8 cellular contexts compared by ENCODE assay signal in the genomic region with DNA sequence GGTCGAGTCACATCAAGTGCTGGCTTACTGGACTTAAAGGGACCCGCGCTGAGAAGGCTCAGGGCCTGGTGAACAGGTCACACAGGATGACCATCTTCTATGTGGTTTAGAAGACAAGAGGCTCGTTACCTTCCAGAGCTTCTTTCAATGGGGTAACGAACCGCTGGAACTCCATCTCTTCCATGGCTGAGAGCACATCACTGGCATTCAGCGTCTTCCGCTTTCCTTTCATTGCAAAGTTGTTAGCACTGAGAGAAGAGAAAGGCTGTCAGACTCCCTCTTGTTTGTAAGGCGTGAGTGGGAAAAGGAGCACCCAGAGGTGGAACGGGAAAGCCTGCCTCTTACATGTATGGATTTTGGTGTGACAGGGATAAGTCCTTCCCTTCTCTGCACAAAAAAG. TPM values are rescaled to one million over a fixed set of nuclear protein-coding genes. Genes with fewer than 3 reads are reported as not detected.
DNase-seq lines count a peak whose midpoint lies in the region; ATAC-seq and TF ChIP-seq lines count a peak whose summit lies in the region.

No MANE protein-coding gene starts in this region.

- H3K4me3 ChIP-seq in AG04450 (ENCODE audit: low read depth, low read length): peak overlapping the region; percentile 97
- no peak overlapping the region for H3K4me3 ChIP-seq in KMS-11 (IDR thresholded peaks at IDR 0.05; ENCODE audit: insufficient read depth, low read depth, low read length)
- peak overlapping the region; percentile 97 to 99 for H3K4me3 ChIP-seq in muscle layer of duodenum (ENCODE audit: low read depth in 1 of 2, low read length in 2 of 2)

- CTCF ChIA-PET in AG04450 (lab: Charles Lee): interaction anchor here (0.8 to 5.8 kb wide), 8 partner anchors 8 to 246 kb away, joined by 3 to 40 read pairs (median 4); partner anchors contain the start of genes ALAD, CDC26 and PRPF4

- H3K27me3 Mint-ChIP-seq in chondrocyte (ENCODE audit: low read depth): no peaks in the 10 kb centered on the region

- H3K79me2 ChIP-seq in KMS-11 (ENCODE audit: insufficient read depth, low read depth): peaks cover 20% of the 10 kb centered on the region

- TF ChIP-seq CTCF in AG04450 (IDR thresholded peaks at IDR 0.05; ENCODE audit: low read depth, low read length) (no peak), KMS-11 (conservative IDR thresholded peaks at IDR 0.05; ENCODE audit: low read depth, low read length) (no peak), chondrocyte (IDR thresholded peaks at IDR 0.05) (no peak)

- peak overlapping the region; percentile 94 for H3K4me3 Mint-ChIP-seq in chondrocyte (ENCODE audit: unreplicated experiment)

- peaks cover 7% of the 10 kb centered on the region for H3K36me3 Mint-ChIP-seq in chondrocyte (ENCODE audit: low read depth)

- H3K4me1 Mint-ChIP-seq in chondrocyte (ENCODE audit: low read depth): peaks cover 17% of the 10 kb centered on the region

- no peak for DNase-seq in AG04450 (ENCODE audit: low read depth, low spot score)
- DNase-seq in chondrocyte (ENCODE audit: low spot score): no peak
- DNase-seq in stimulated activated CD4-positive, alpha-beta T cell treated with anti-CD3 and anti-CD28 coated beads, Interleukin-4, amount 100 ng/mL, for 24 hours: no peak
- no peak for DNase-seq in COLO829 (ENCODE audit: low spot score)

- H3K9me3 ChIP-seq in AG04450 (ENCODE audit: control insufficient read depth, insufficient read depth, low read length) (no peaks in the 10 kb centered on the region; the same call in 1 of the 2 replicates), muscle layer of duodenum (ENCODE audit: control insufficient read depth in 1 of 2, low read length in 2 of 2) (no peaks in the 10 kb centered on the region)

- H3K27ac Mint-ChIP-seq in chondrocyte (ENCODE audit: unreplicated experiment): peak overlapping the region; percentile 99

- peak overlapping the region; percentile 97 for H3K4me2 ChIP-seq in KMS-11

- H3K4me1 ChIP-seq in KMS-11 (ENCODE audit: low read depth, poor library complexity, severe bottlenecking) (peaks cover 37% of the 10 kb centered on the region), muscle layer of duodenum (ENCODE audit: control insufficient read depth in 1 of 2, insufficient read depth in 2 of 2, low read length in 2 of 2) (peaks cover 4 to 21% of the 10 kb centered on the region in 2 donors)

- ATAC-seq in HG02571 (IDR thresholded peaks at IDR 0.05; ENCODE audit: unreplicated experiment) (no peak), HG02970 (IDR thresholded peaks at IDR 0.05; ENCODE audit: low FRiP score, unreplicated experiment) (no peak)

- H3K9ac ChIP-seq in KMS-11: peak overlapping the region; percentile 98

- POLR2A ChIA-PET in AG04450 (lab: Yijun Ruan, JAX): interaction anchor here (0.9 to 2.5 kb wide), 15 partner anchors 10 to 266 kb away, joined by 3 to 19 read pairs (median 4); partner anchors contain the start of genes ALAD, CDC26, FKBP15 and HDHD3

- H3K36me3 ChIP-seq in KMS-11 (ENCODE audit: insufficient read depth) (peaks cover 6% of the 10 kb centered on the region; the same call in 1 of the 2 replicates), muscle layer of duodenum (ENCODE audit: control insufficient read depth in 1 of 2, insufficient read depth in 2 of 2, low read length in 2 of 2) (peaks cover 13 to 26% of the 10 kb centered on the region in 2 donors)

- H3K27ac ChIP-seq in AG04450 (ENCODE audit: low read depth, low read length): peak overlapping the region; percentile 98
- peak overlapping the region; percentile 97 for H3K27ac ChIP-seq in KMS-11
- peak overlapping the region; percentile 99 for H3K27ac ChIP-seq in muscle layer of duodenum (ENCODE audit: low read length)

- no peak overlapping the region for H2AFZ ChIP-seq in KMS-11 (ENCODE audit: low read depth)

- H3K27me3 ChIP-seq in AG04450 (ENCODE audit: control insufficient read depth, insufficient read depth, low read length): no peaks in the 10 kb centered on the region
- H3K27me3 ChIP-seq in KMS-11 (ENCODE audit: insufficient read depth, low read depth): no peaks in the 10 kb centered on the region
- H3K27me3 ChIP-seq in muscle layer of duodenum (ENCODE audit: low read depth, low read length): no peaks in the 10 kb centered on the region

- H4K20me1 ChIP-seq in KMS-11 (ENCODE audit: insufficient read depth): no peaks in the 10 kb centered on the region

- H3K9me3 Mint-ChIP-seq in chondrocyte (ENCODE audit: low read depth): no peaks in the 10 kb centered on the region

RNA-seq across cellular contexts. Expression of gene POLE3, which starts 1.0 kb away (rescaled TPM):
- 36.4 and 45.3 TPM in 2 replicates for polyA plus RNA-seq in AG04450 (2011; rRNA removed)
- polyA minus RNA-seq in AG04450 (2011; rRNA and poly(A)+ RNA removed): 13.5 and 13.6 TPM in 2 replicates
- total RNA-seq in chondrocyte: 28.4 to 41.7 TPM (median 29.5 TPM) in 3 replicates

RNA-seq across cellular contexts. Expression of gene C9orf43, which starts 1.1 kb away (rescaled TPM):
- polyA plus RNA-seq in AG04450 (2011; rRNA removed): 0.50 and 0.56 TPM in 2 replicates
- polyA minus RNA-seq in AG04450 (2011; rRNA and poly(A)+ RNA removed): 0.30 and 0.46 TPM in 2 replicates
- total RNA-seq in chondrocyte: 0.19 to 0.37 TPM in 2 of 3 replicates, not detected in the other

RNA-seq across cellular contexts. Expression of gene ALAD, which starts 8.4 kb away (rescaled TPM):
- 11.8 and 15.9 TPM in 2 replicates for polyA plus RNA-seq in AG04450 (2011; rRNA removed)
- 12.7 and 16.6 TPM in 2 replicates for polyA minus RNA-seq in AG04450 (2011; rRNA and poly(A)+ RNA removed)
- 21.8 to 33.0 TPM (median 22.6 TPM) in 3 replicates for total RNA-seq in chondrocyte

RNA-seq across cellular contexts. Expression of gene HDHD3, which starts 32.7 kb away (rescaled TPM):
- 7.2 and 7.4 TPM in 2 replicates for polyA plus RNA-seq in AG04450 (2011; rRNA removed)
- 4.4 and 11.3 TPM in 2 replicates for polyA minus RNA-seq in AG04450 (2011; rRNA and poly(A)+ RNA removed)
- total RNA-seq in chondrocyte: 9.1 to 10.7 TPM (median 10.2 TPM) in 3 replicates

RNA-seq across cellular contexts. Expression of gene RGS3, which starts 54.0 kb away (rescaled TPM):
- 41.0 and 50.1 TPM in 2 replicates for polyA plus RNA-seq in AG04450 (2011; rRNA removed)
- 32.4 and 42.9 TPM in 2 replicates for polyA minus RNA-seq in AG04450 (2011; rRNA and poly(A)+ RNA removed)
- 33.8 to 58.2 TPM (median 55.2 TPM) in 3 replicates for total RNA-seq in chondrocyte
